ENCODE assay signal across 8 cellular contexts in the genomic region with DNA sequence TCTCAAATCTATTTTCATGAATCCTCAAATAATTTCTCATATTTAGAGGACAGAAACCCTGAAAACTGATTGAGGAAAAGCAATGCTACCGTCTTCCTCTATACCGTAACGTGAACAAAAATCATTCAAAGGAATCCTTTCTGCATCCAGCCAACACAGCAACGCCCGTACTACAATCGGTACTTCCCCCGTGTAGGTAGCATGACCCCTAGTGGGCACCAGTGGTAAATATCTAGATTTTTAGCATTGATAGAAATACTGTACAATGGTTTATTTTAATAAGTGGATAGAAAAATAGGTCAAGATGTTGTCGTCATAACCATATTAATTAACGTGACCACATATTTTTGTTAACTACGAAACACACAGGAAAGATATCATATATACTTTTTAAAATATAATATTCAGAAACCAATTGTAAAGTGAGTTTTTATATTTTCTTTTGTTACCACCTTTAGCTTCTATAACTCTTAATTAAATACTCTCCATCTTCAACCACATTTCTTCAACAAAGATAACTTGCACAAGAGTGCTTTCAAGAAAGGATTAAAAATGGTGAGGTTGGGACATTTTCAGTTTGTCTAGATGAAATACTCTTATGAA.
DNase-seq lines count a peak whose midpoint lies in the region; ATAC-seq lines count a peak whose summit lies in the region.

No MANE protein-coding gene starts in this region.

- DNase-seq in COLO668 (lab: John Stamatoyannopoulos, UW; ENCODE audit: unreplicated experiment) (peak; percentile 24), NCI-H345 treated with DMSO at 0.1 percent for 48 hours (lab: John Stamatoyannopoulos, UW; ENCODE audit: unreplicated experiment) (peak; percentile 69), amniotic epithelial cell (ENCODE audit: low read depth) (peak; percentile 50), iPS-NIHi7 (ENCODE audit: extremely low spot score) (peak; percentile 66), superior temporal gyrus (ENCODE audit: extremely low spot score) (peak; percentile 48), putamen (ENCODE audit: low spot score) (no peak)

- peak; percentile 87 for ATAC-seq in GM18858 (IDR thresholded peaks at IDR 0.05; ENCODE audit: unreplicated experiment)
- peak; percentile 87 for ATAC-seq in HG02973 (IDR thresholded peaks at IDR 0.05; ENCODE audit: unreplicated experiment)
